6 cellular contexts compared by ENCODE assay signal in the genomic region with DNA sequence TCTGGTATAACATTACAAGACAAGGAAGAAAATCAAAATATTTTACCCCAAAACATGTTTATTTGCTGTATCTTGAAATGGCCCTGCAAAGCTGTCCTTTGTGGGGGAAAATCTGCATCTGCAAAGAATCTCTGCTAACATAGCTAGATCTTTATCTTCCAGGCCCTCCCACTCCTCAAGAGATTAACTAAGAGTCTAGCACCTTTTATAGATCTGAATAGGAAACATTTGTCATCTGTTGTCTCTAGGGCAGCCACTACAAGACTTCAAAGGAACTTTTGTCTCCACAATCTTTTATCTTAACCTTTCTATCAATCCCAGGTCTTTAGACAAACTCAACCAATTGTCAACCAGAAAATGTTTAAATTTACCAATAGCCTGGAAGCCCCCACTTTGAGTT.
DNase-seq lines count a peak whose midpoint lies in the region; ATAC-seq and TF ChIP-seq lines count a peak whose summit lies in the region.
"Not testable (repeated sequence)": the region's sequence is repeated elsewhere in the genome, so short reads cannot be mapped to it uniquely, and the experiment has no call there.

No MANE protein-coding gene starts in this region.

- H3K4ac ChIP-seq in H9 (ENCODE audit: low read depth, low read length) = not testable (repeated sequence)

- H3K23ac ChIP-seq in H9 (ENCODE audit: insufficient read length, low read depth, low read length) = not testable (repeated sequence)

- H4K5ac ChIP-seq in H9 (ENCODE audit: insufficient read length, low read depth, low read length) = not testable (repeated sequence)

- not testable (repeated sequence) for H3K27me3 ChIP-seq in H9 (ENCODE audit: insufficient read depth, low read length)

- not testable (repeated sequence) for H3K4me3 Mint-ChIP-seq in H9; activated T-helper 17 cell treated with anti-CD3 and anti-CD28 coated beads, Interleukin-2, amount 50 U/mL, for 72 hours; stimulated activated effector memory CD8-positive, alpha-beta T cell treated with anti-CD3 and anti-CD28 coated beads, Interleukin-12 subunit alpha, Interleukin-12 subunit beta, amount 100 ng/mL, for 72 hours
- H3K4me3 Mint-ChIP-seq in IgD-negative memory B cell = peak overlapping the region in 1 of 4 donors; percentile 76
- H3K4me3 Mint-ChIP-seq in T-helper 17 cell = peak overlapping the region; percentile 34
- peak overlapping the region in 1 of 5 donors; percentile 24 for H3K4me3 Mint-ChIP-seq in immature natural killer cell

- H3K79me1 ChIP-seq in H9 (ENCODE audit: insufficient read depth, low read depth, low read length, poor library complexity, severe bottlenecking) = not testable (repeated sequence)

- H3K56ac ChIP-seq in H9 (ENCODE audit: insufficient read length, low read depth, low read length) = not testable (repeated sequence)

- H3K9me3 Mint-ChIP-seq in H9 = peaks cover 14 to 20% of the 10 kb centered on the region in 2 experiments
- H3K9me3 Mint-ChIP-seq in IgD-negative memory B cell; activated T-helper 17 cell treated with anti-CD3 and anti-CD28 coated beads, Interleukin-2, amount 50 U/mL, for 72 hours; immature natural killer cell; stimulated activated effector memory CD8-positive, alpha-beta T cell treated with anti-CD3 and anti-CD28 coated beads, Interleukin-12 subunit alpha, Interleukin-12 subunit beta, amount 100 ng/mL, for 72 hours: not testable (repeated sequence)

- not testable (repeated sequence) for ATAC-seq in T-helper 17 cell; activated T-helper 17 cell treated with anti-CD3 and anti-CD28 coated beads, Interleukin-2, amount 50 U/mL, for 72 hours (replicated peaks); stimulated activated effector memory CD8-positive, alpha-beta T cell treated with anti-CD3 and anti-CD28 coated beads, Interleukin-12 subunit alpha, Interleukin-12 subunit beta, amount 100 ng/mL, for 72 hours

- H3K4me1 ChIP-seq in H9 (ENCODE audit: insufficient read depth, low read length) = peaks cover 11% of the 10 kb centered on the region; the same call in 1 of the 2 replicates

- H2BK120ac ChIP-seq in H9 (ENCODE audit: low read depth, low read length, poor library complexity, severe bottlenecking) = not testable (repeated sequence)

- H3K23me2 ChIP-seq in H9 (ENCODE audit: insufficient read length, low read depth, low read length, poor library complexity, severe bottlenecking) = not testable (repeated sequence)

- H3K79me2 ChIP-seq in H9 (ENCODE audit: insufficient read depth, low read length) = not testable (repeated sequence)

- not testable (repeated sequence) for H2BK15ac ChIP-seq in H9 (ENCODE audit: low read depth, low read length)

- H3K9ac ChIP-seq in H9 (ENCODE audit: extremely low read depth, insufficient read length, low read length) = not testable (repeated sequence)

- not testable (repeated sequence) for H3K4me2 ChIP-seq in H9 (ENCODE audit: insufficient read depth, insufficient read length, low read length)

- H3K27ac Mint-ChIP-seq in H9 (peak overlapping the region in 1 of 3 experiments; percentile 37; a peak in 2 of 7 replicates), IgD-negative memory B cell (peak overlapping the region in 2 of 3 donors; percentile 21 to 28), immature natural killer cell (peak overlapping the region; percentile 43 to 85 (median 74))
- not testable (repeated sequence) for H3K27ac Mint-ChIP-seq in T-helper 17 cell
- H3K27ac Mint-ChIP-seq in activated T-helper 17 cell treated with anti-CD3 and anti-CD28 coated beads, Interleukin-2, amount 50 U/mL, for 72 hours = peak overlapping the region; percentile 22
- H3K27ac Mint-ChIP-seq in stimulated activated effector memory CD8-positive, alpha-beta T cell treated with anti-CD3 and anti-CD28 coated beads, Interleukin-12 subunit alpha, Interleukin-12 subunit beta, amount 100 ng/mL, for 72 hours = peak overlapping the region; percentile 73

- H4K20me1 ChIP-seq in H9 (ENCODE audit: control insufficient read depth, insufficient read depth, insufficient read length) = not testable (repeated sequence)

- not testable (repeated sequence) for H2AFZ ChIP-seq in H9 (ENCODE audit: low read length)

- H3T11ph ChIP-seq in H9 (ENCODE audit: low read length) = not testable (repeated sequence)

- not testable (repeated sequence) for TF ChIP-seq CTCF in H9 (conservative IDR thresholded peaks at IDR 0.05)

- peak; percentile 3 for DNase-seq in H9
- not testable (repeated sequence) for DNase-seq in T-helper 17 cell; immature natural killer cell; stimulated activated effector memory CD8-positive, alpha-beta T cell treated with anti-CD3 and anti-CD28 coated beads, Interleukin-12 subunit alpha, Interleukin-12 subunit beta, amount 100 ng/mL, for 72 hours (ENCODE audit: low spot score in 2 of 2)

- H3K36me3 Mint-ChIP-seq in H9 (ENCODE audit: insufficient read depth in 1 of 3, low read depth in 3 of 3) = peaks cover 9 to 18% (median 13%) of the 10 kb centered on the region in 3 experiments
- H3K36me3 Mint-ChIP-seq in IgD-negative memory B cell; T-helper 17 cell (ENCODE audit: low read depth); activated T-helper 17 cell treated with anti-CD3 and anti-CD28 coated beads, Interleukin-2, amount 50 U/mL, for 72 hours (ENCODE audit: low read depth); stimulated activated effector memory CD8-positive, alpha-beta T cell treated with anti-CD3 and anti-CD28 coated beads, Interleukin-12 subunit alpha, Interleukin-12 subunit beta, amount 100 ng/mL, for 72 hours: not testable (repeated sequence)
- peaks cover 44 to 75% (median 48%) of the 10 kb centered on the region in 3 donors for H3K36me3 Mint-ChIP-seq in immature natural killer cell

- not testable (repeated sequence) for H2BK20ac ChIP-seq in H9 (ENCODE audit: low read depth, low read length, poor library complexity, severe bottlenecking)

- H4K8ac ChIP-seq in H9 (replicated peaks; ENCODE audit: insufficient read length, low read depth, low read length) = not testable (repeated sequence)

- H2BK12ac ChIP-seq in H9 (ENCODE audit: insufficient read length, low read depth, low read length) = not testable (repeated sequence)

- H3K27me3 Mint-ChIP-seq in H9 (ENCODE audit: low read depth); T-helper 17 cell; activated T-helper 17 cell treated with anti-CD3 and anti-CD28 coated beads, Interleukin-2, amount 50 U/mL, for 72 hours; immature natural killer cell (ENCODE audit: low read depth in 3 of 3): not testable (repeated sequence)
- H3K27me3 Mint-ChIP-seq in IgD-negative memory B cell = peaks cover 22% of the 10 kb centered on the region

- H4K91ac ChIP-seq in H9 (ENCODE audit: insufficient read length, low read depth, low read length) = not testable (repeated sequence)

- H3K4me1 Mint-ChIP-seq in H9 (peaks cover 57 to 58% of the 10 kb centered on the region in 2 experiments), immature natural killer cell (peaks cover 26 to 40% of the 10 kb centered on the region in 2 donors)
- not testable (repeated sequence) for H3K4me1 Mint-ChIP-seq in IgD-negative memory B cell, T-helper 17 cell
- H3K4me1 Mint-ChIP-seq in activated T-helper 17 cell treated with anti-CD3 and anti-CD28 coated beads, Interleukin-2, amount 50 U/mL, for 72 hours = peaks cover 11% of the 10 kb centered on the region
- H3K4me1 Mint-ChIP-seq in stimulated activated effector memory CD8-positive, alpha-beta T cell treated with anti-CD3 and anti-CD28 coated beads, Interleukin-12 subunit alpha, Interleukin-12 subunit beta, amount 100 ng/mL, for 72 hours = peaks cover 28% of the 10 kb centered on the region

- not testable (repeated sequence) for H3K27ac ChIP-seq in H9 (ENCODE audit: insufficient read length, low read depth, low read length)

- not testable (repeated sequence) for H3K9me3 ChIP-seq in H9 (ENCODE audit: control insufficient read depth, low read depth, low read length); T-helper 17 cell (ENCODE audit: control insufficient read depth, low read length, poor library complexity, severe bottlenecking)

- not testable (repeated sequence) for H2BK5ac ChIP-seq in H9 (ENCODE audit: insufficient read length, low read length)

- not testable (repeated sequence) for H2AK5ac ChIP-seq in H9 (ENCODE audit: insufficient read length, low read length)

- not testable (repeated sequence) for H3K18ac ChIP-seq in H9 (ENCODE audit: insufficient read length, low read depth, low read length)

- H3K14ac ChIP-seq in H9 (ENCODE audit: insufficient read depth, low read length) = not testable (repeated sequence)
